In genomic region chr2:160993543-160994090, GRCh38 we compare ENCODE assay signal across 10 cellular contexts.
DNase-seq lines count a peak whose midpoint lies in the region; ATAC-seq and TF ChIP-seq lines count a peak whose summit lies in the region.
"Had no signal": no experiment of that assay in that cellular context is flagged by ENCODE, and none has a peak within 500 bp of the region (broad histone marks: within the 10 kb centered on the region; RNA-seq: fewer than 3 reads in every experiment).

No MANE protein-coding gene starts in this region.

- no peak overlapping the region for H3K56ac ChIP-seq in H9 (ENCODE audit: insufficient read length, low read depth, low read length)

- H4K91ac ChIP-seq in H9 (ENCODE audit: insufficient read length, low read depth, low read length), result no peak overlapping the region

- H3K23ac ChIP-seq in H9 (ENCODE audit: insufficient read length, low read depth, low read length), result no peak overlapping the region

- H2BK120ac ChIP-seq in H9 (ENCODE audit: low read depth, low read length, poor library complexity, severe bottlenecking), result no peak overlapping the region

- H4K20me1 ChIP-seq in H9 (ENCODE audit: control insufficient read depth, insufficient read depth, insufficient read length) (no peaks in the 10 kb centered on the region), hepatocyte (ENCODE audit: insufficient read depth, poor library complexity, severe bottlenecking) (no peaks in the 10 kb centered on the region)

- H3K4me1 ChIP-seq in H9 (ENCODE audit: insufficient read depth, low read length), result no peaks in the 10 kb centered on the region
- no peaks in the 10 kb centered on the region for H3K4me1 ChIP-seq in SJCRH30
- peaks cover 5% of the 10 kb centered on the region for H3K4me1 ChIP-seq in hepatocyte (ENCODE audit: insufficient read depth)
- H3K4me1 ChIP-seq in sigmoid colon, result peaks cover 0 to 32% (median 9%) of the 10 kb centered on the region in 4 donors

- H3K79me2 ChIP-seq in H9 (ENCODE audit: insufficient read depth, low read length) (no peaks in the 10 kb centered on the region), hepatocyte (no peaks in the 10 kb centered on the region)

- H3K27ac Mint-ChIP-seq in H9, result no peak overlapping the region

- TF ChIP-seq CTCF in H9 (conservative IDR thresholded peaks at IDR 0.05) (no peak), hepatocyte (IDR thresholded peaks at IDR 0.05; ENCODE audit: poor library complexity) (no peak), sigmoid colon (IDR thresholded peaks at IDR 0.05) (no peak)

- H2BK5ac ChIP-seq in H9 (ENCODE audit: insufficient read length, low read length), result no peak overlapping the region

- H3K9ac ChIP-seq in H9 (ENCODE audit: extremely low read depth, insufficient read length, low read length), result no peak overlapping the region

- H3K9me3 ChIP-seq in H9 (ENCODE audit: control insufficient read depth, low read depth, low read length) (no peaks in the 10 kb centered on the region), SJCRH30 (replicated peaks) (no peaks in the 10 kb centered on the region), hepatocyte (ENCODE audit: low read depth) (no peaks in the 10 kb centered on the region), sigmoid colon (no peaks in the 10 kb centered on the region)
- H3K9me3 ChIP-seq: tibial artery had no signal

- H2BK12ac ChIP-seq in H9 (ENCODE audit: insufficient read length, low read depth, low read length), result no peak overlapping the region

- H2BK15ac ChIP-seq in H9 (ENCODE audit: low read depth, low read length), result no peak overlapping the region

- no peaks in the 10 kb centered on the region for H3K36me3 ChIP-seq in SJCRH30
- no peaks in the 10 kb centered on the region for H3K36me3 ChIP-seq in hepatocyte (replicated peaks; ENCODE audit: insufficient read depth, low read depth)
- no peaks in the 10 kb centered on the region for H3K36me3 ChIP-seq in sigmoid colon
- H3K36me3 ChIP-seq: tibial artery had no signal

- no peaks in the 10 kb centered on the region for H3K27me3 Mint-ChIP-seq in H9 (ENCODE audit: low read depth)

- TF ChIP-seq POLR2A in sigmoid colon (IDR thresholded peaks at IDR 0.05), result no peak

- H2AFZ ChIP-seq in H9 (ENCODE audit: low read length) (peak overlapping the region; percentile 43), hepatocyte (peak overlapping the region; percentile 45)

- H3K4me3 Mint-ChIP-seq in H9, result no peak overlapping the region

- no CpG with 5 or more reads among the region's 10 CpGs for WGBS in H9 (ENCODE audit: extremely low coverage, insufficient read length, low lambda C conversion rate)
- 36% methylated on average over 10 of the region's 10 CpGs for WGBS in hepatocyte (ENCODE audit: low lambda C conversion rate, missing lambda C conversion rate)
- WGBS in sigmoid colon, 2 donors, result 86 to 87% methylated on average over 10 of the region's 10 CpGs

- H3K23me2 ChIP-seq in H9 (ENCODE audit: insufficient read length, low read depth, low read length, poor library complexity, severe bottlenecking), result no peaks in the 10 kb centered on the region

- H3K27ac ChIP-seq in H9 (ENCODE audit: insufficient read length, low read depth, low read length), result no peak overlapping the region
- no peak overlapping the region for H3K27ac ChIP-seq in SJCRH30
- peak overlapping the region; percentile 42 for H3K27ac ChIP-seq in hepatocyte
- peak overlapping the region in 3 of 4 donors; percentile 63 to 78 (median 69) for H3K27ac ChIP-seq in sigmoid colon
- H3K27ac ChIP-seq: tibial artery had no signal

- no peaks in the 10 kb centered on the region for H3K9me2 ChIP-seq in hepatocyte (replicated peaks; ENCODE audit: insufficient read depth)

- H4K8ac ChIP-seq in H9 (replicated peaks; ENCODE audit: insufficient read length, low read depth, low read length), result no peak overlapping the region

- no peaks in the 10 kb centered on the region for H3K9me3 Mint-ChIP-seq in H9

- H3K27me3 ChIP-seq in H9 (ENCODE audit: insufficient read depth, low read length) (no peaks in the 10 kb centered on the region; the same call in 1 of the 2 replicates), SJCRH30 (no peaks in the 10 kb centered on the region), hepatocyte (no peaks in the 10 kb centered on the region), sigmoid colon (no peaks in the 10 kb centered on the region)
- H3K27me3 ChIP-seq: tibial artery had no signal

- H3K14ac ChIP-seq in H9 (ENCODE audit: insufficient read depth, low read length), result no peak overlapping the region

- H3K4me3 ChIP-seq in SJCRH30 (peak overlapping the region; percentile 52), hepatocyte (no peak overlapping the region), sigmoid colon (peak overlapping the region in 2 of 4 donors; percentile 23 to 34)
- H3K4me3 ChIP-seq: GM12878, tibial artery had no signal

- TF ChIP-seq EP300 in sigmoid colon (IDR thresholded peaks at IDR 0.05), result no peak

- no peak for DNase-seq in H9
- peak in 1 of 2 experiments; percentile 43 for DNase-seq in SJCRH30
- DNase-seq in hepatocyte (ENCODE audit: low spot score), result no peak
- DNase-seq in sigmoid colon, result no peak
- no peak for DNase-seq in HPDE6-E6E7 (ENCODE audit: extremely low spot score)
- no peak for DNase-seq in NCI-H2227 (lab: John Stamatoyannopoulos, UW; ENCODE audit: unreplicated experiment)

- no peak overlapping the region for H2BK20ac ChIP-seq in H9 (ENCODE audit: low read depth, low read length, poor library complexity, severe bottlenecking)

- intact Hi-C loops in sigmoid colon (cut with DNase I), result loop anchor here (1.0 to 5.0 kb wide), 5 partner anchors 501 to 883 kb away; partner anchors contain the start of gene RBMS1

- H3K18ac ChIP-seq in H9 (ENCODE audit: insufficient read length, low read depth, low read length), result no peak overlapping the region

- ATAC-seq in GM21723 (IDR thresholded peaks at IDR 0.05; ENCODE audit: unreplicated experiment) (no peak), HG03175 (IDR thresholded peaks at IDR 0.05; ENCODE audit: unreplicated experiment) (no peak)

- H3K4me1 Mint-ChIP-seq in H9, result peaks cover 8 to 11% of the 10 kb centered on the region in 2 experiments

- H3K4ac ChIP-seq in H9 (ENCODE audit: low read depth, low read length), result no peak overlapping the region

- H4K5ac ChIP-seq in H9 (ENCODE audit: insufficient read length, low read depth, low read length), result no peak overlapping the region

- H2AK5ac ChIP-seq in H9 (ENCODE audit: insufficient read length, low read length), result no peak overlapping the region

- H3K79me1 ChIP-seq in H9 (ENCODE audit: insufficient read depth, low read depth, low read length, poor library complexity, severe bottlenecking), result no peaks in the 10 kb centered on the region

- H3K4me2 ChIP-seq in H9 (ENCODE audit: insufficient read depth, insufficient read length, low read length), result no peak overlapping the region
- H3K4me2 ChIP-seq in hepatocyte, result peak overlapping the region; percentile 69

- H3K36me3 Mint-ChIP-seq in H9 (ENCODE audit: insufficient read depth in 1 of 3, low read depth in 3 of 3), result no peaks in the 10 kb centered on the region

- no peak overlapping the region for H3T11ph ChIP-seq in H9 (ENCODE audit: low read length)

Comparison
In these comparisons a context has a peak if more than half of its experiments do, and no peak if none do; other contexts are left out.
1. H3K27ac ChIP-seq: peak in hepatocyte (single experiment) and sigmoid colon (3 of 4); none in H9 (single experiment) and SJCRH30 (single experiment).